In the genomic region with DNA sequence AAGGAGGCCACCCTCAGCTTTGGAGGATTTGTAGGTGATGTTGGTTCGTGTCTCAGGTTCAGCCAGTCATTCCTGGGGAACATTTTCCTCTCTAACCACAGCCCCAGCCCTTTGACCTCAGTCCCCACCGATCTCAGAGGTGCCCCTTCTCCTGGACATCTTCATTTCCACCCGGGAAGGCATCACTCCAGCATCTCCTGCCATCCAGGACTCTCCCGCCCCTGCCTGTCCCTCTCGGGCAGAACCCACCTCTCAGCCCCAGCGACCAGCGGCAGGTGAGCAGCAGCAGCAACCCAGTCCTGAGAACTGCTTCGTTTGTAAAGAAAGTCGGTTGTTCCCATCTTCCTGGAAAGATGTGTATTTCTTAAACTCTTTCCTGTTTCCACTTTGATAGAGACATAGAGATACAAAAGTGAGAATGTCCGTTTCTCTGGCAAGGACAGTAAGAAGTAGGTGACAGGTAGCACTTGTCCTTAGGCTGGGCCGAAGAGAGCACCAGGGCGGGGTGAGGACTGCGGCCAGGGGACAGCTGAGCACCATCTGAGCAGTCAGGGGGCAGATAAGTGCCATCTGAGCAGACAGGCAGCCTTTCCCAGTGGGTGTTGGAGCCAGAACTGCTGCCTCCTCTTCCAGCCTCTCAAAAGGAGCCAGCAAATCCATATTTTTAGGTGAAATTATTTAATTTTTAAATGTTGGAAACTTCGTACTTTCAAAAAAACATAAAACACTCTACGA, we compare ENCODE assay signal across 32 cellular contexts.
"Had no signal": no experiment of that assay in that cellular context is flagged by ENCODE, and none has a peak within 500 bp of the region (broad histone marks: within the 10 kb centered on the region; RNA-seq: fewer than 3 reads in every experiment).

No MANE protein-coding gene starts in this region.

- H3K9me3 Mint-ChIP-seq: nephron had no signal

- H3K27me3 ChIP-seq: neural progenitor cell, neutrophil, pancreas, thyroid gland, tibial nerve, upper lobe of left lung, vagina had no signal

- H3K9me3 ChIP-seq: pancreas, psoas muscle, suprapubic skin, thoracic aorta, thyroid gland, upper lobe of left lung, vagina had no signal

- H3K36me3 ChIP-seq: neural progenitor cell, neutrophil, pancreas, spleen, suprapubic skin, thoracic aorta, thyroid gland, tibial nerve, upper lobe of left lung, vagina had no signal

- H3K4me1 ChIP-seq: pancreas, psoas muscle, spleen, suprapubic skin, thyroid gland, tibial nerve, upper lobe of left lung, vagina had no signal

- ATAC-seq: naive thymus-derived CD4-positive, alpha-beta T cell; natural killer cell; pancreas; psoas muscle; sciatic nerve; stimulated activated memory B cell treated with anti-CD40 and anti-IgM and Interleukin-4, amounts not matched to agents 10 μg/mL and 1 μg/mL and 100 μg/mL, for 72 hours; stimulated activated naive CD8-positive, alpha-beta T cell treated with anti-CD3 and anti-CD28 coated beads, Interleukin-15, amount 100 ng/mL, for 72 hours; stimulated activated naive CD8-positive, alpha-beta T cell treated with anti-CD3 and anti-CD28 coated beads, Interleukin-15, Interleukin-2, amounts not matched to agents 100 U/mL and 50 U/mL, for 24 hours had no signal

- H3K27me3 Mint-ChIP-seq: stimulated activated memory B cell treated with anti-CD40 and anti-IgM and Interleukin-4, amounts not matched to agents 10 μg/mL and 1 μg/mL and 100 μg/mL, for 72 hours had no signal

- H2AFZ ChIP-seq: neural progenitor cell had no signal

- DNase-seq: naive thymus-derived CD4-positive, alpha-beta T cell; natural killer cell; nucleus accumbens; pancreas; psoas muscle; right cardiac atrium; spleen; stimulated activated CD4-positive, alpha-beta T cell treated with anti-CD3 and anti-CD28 coated beads, Interleukin-12 subunit alpha, Interleukin-12 subunit beta, amount 100 ng/mL, for 4 hours; stimulated activated CD4-positive, alpha-beta T cell treated with anti-CD3 and anti-CD28 coated beads, Interleukin-1b, Interleukin-23, amount 100 ng/mL, for 48 hours; stimulated activated CD4-positive, alpha-beta T cell treated with anti-CD3 and anti-CD28 coated beads, Interleukin-4, amount 100 ng/mL, for 1 hour; stimulated activated CD4-positive, alpha-beta T cell treated with anti-CD3 and anti-CD28 coated beads, Interleukin-4, amount 100 ng/mL, for 4 hours; stimulated activated CD8-positive, alpha-beta memory T cell treated with anti-CD3 and anti-CD28 coated beads, Interleukin-4, amount 100 ng/mL, for 48 hours; stimulated activated naive CD4-positive, alpha-beta T cell; stimulated activated naive CD8-positive, alpha-beta T cell treated with anti-CD3 and anti-CD28 coated beads, Interleukin-15, amount 100 ng/mL, for 72 hours; stimulated activated naive CD8-positive, alpha-beta T cell treated with anti-CD3 and anti-CD28 coated beads, Interleukin-15, Interleukin-2, amounts not matched to agents 100 U/mL and 50 U/mL, for 24 hours; substantia nigra; thyroid gland; trophoblast cell; upper lobe of left lung had no signal

- H3K9ac ChIP-seq: neural progenitor cell had no signal

- H3K4me3 Mint-ChIP-seq: naive thymus-derived CD4-positive, alpha-beta T cell; natural killer cell; nephron; neural progenitor cell; stimulated activated memory B cell treated with anti-CD40 and anti-IgM and Interleukin-4, amounts not matched to agents 10 μg/mL and 1 μg/mL and 100 μg/mL, for 72 hours; stimulated activated naive CD8-positive, alpha-beta T cell treated with anti-CD3 and anti-CD28 coated beads, Interleukin-15, amount 100 ng/mL, for 72 hours had no signal

- H3K4me1 Mint-ChIP-seq: naive thymus-derived CD4-positive, alpha-beta T cell; natural killer cell; nephron; stimulated activated memory B cell treated with anti-CD40 and anti-IgM and Interleukin-4, amounts not matched to agents 10 μg/mL and 1 μg/mL and 100 μg/mL, for 72 hours; stimulated activated naive CD8-positive, alpha-beta T cell treated with anti-CD3 and anti-CD28 coated beads, Interleukin-15, amount 100 ng/mL, for 72 hours had no signal

- FAIRE-seq: pancreas, urothelium cell line had no signal

- H3K4me2 ChIP-seq: neural progenitor cell, smooth muscle cell had no signal

- H3K4me3 ChIP-seq: neural progenitor cell, pancreas, psoas muscle, skin epidermis, smooth muscle cell, spleen, suprapubic skin, thoracic aorta, thyroid gland, tibial nerve, upper lobe of left lung, vagina had no signal

- H3K36me3 Mint-ChIP-seq: naive thymus-derived CD4-positive, alpha-beta T cell; natural killer cell; stimulated activated memory B cell treated with anti-CD40 and anti-IgM and Interleukin-4, amounts not matched to agents 10 μg/mL and 1 μg/mL and 100 μg/mL, for 72 hours had no signal

- H3K27ac Mint-ChIP-seq: naive thymus-derived CD4-positive, alpha-beta T cell; natural killer cell; nephron; neural progenitor cell; progenitor cell of endocrine pancreas; stimulated activated memory B cell treated with anti-CD40 and anti-IgM and Interleukin-4, amounts not matched to agents 10 μg/mL and 1 μg/mL and 100 μg/mL, for 72 hours; stimulated activated naive CD8-positive, alpha-beta T cell treated with anti-CD3 and anti-CD28 coated beads, Interleukin-15, amount 100 ng/mL, for 72 hours had no signal

- H3K27ac ChIP-seq: neural progenitor cell, neutrophil, pancreas, psoas muscle, skin epidermis, spleen, suprapubic skin, thoracic aorta, thyroid gland, tibial nerve, upper lobe of left lung, vagina had no signal
